Comparison of ENCODE assay signal across 1 cellular context in genomic region chr16:31063843-31064611, GRCh38.
TF ChIP-seq lines count a peak whose summit lies in the region.

No MANE protein-coding gene starts in this region.

TF ChIP-seq in GM23338, 12 proteins besides CTCF, POLR2A, EP300 and RAD21:
- TF ChIP-seq ETS1 (IDR thresholded peaks at IDR 0.05), result no peak
- no peak for TF ChIP-seq EZH2 (IDR thresholded peaks at IDR 0.05; ENCODE audit: low read depth, unreplicated experiment)
